7 cellular contexts compared by ENCODE assay signal in genomic region chr6:63140114-63140513, GRCh38.
"Had no signal": no experiment of that assay in that cellular context is flagged by ENCODE, and none has a peak within 500 bp of the region (broad histone marks: within the 10 kb centered on the region; RNA-seq: fewer than 3 reads in every experiment).

No MANE protein-coding gene starts in this region.

- H2AFZ ChIP-seq: GM23338 had no signal

- H3K4me2 ChIP-seq: GM23338 had no signal

- FAIRE-seq: H1, H54, HTR-8/SVneo had no signal

- H3K4me3 ChIP-seq: GM23338 had no signal

- DNase-seq: H9, HCEC 1CT, KBM-7 had no signal

- ATAC-seq: GM23338 had no signal
